ENCODE assay signal across 8 cellular contexts in the genomic region with DNA sequence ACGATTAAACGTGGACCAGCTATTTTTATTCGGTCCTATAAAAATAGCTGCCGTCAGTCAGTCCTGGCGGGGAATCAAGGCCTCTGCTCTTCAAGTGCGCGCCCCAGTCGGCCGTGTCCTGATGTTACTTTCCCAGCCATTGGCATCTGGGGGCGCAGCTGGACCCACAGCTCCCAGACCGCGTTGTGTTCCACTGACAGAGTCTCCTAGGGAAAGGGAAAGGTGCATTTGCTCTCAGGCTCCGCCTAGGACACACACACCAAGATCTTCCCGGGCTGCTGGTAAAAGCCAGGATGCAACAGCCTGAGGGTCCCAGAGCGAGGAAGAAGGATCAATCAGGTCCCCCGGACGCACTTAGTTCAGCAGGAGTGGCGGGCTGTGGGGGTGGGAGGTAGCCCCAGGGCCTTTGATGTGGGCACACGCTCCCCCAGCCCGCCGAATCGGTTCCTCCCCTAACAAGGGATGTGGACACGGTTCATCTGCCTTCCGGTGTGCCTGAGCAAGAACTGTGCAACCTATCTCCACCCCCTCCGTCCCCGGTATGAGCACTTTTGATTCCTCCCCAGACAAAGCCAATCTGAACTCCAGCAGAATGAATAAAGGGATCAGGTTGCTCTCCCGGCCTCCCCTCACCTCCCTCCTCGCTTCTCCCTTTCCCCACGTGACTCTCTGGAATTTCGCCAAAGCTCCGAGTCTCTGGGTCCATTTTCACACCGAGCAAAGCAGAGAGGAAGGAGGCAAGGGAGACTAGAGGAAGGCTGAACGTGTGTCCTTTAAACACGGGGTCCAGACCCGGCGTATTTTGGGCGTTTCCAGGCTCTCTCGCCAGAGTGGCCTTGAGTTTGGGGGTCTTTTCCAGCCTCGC. TPM values are rescaled to one million over a fixed set of nuclear protein-coding genes. Genes with fewer than 3 reads are reported as not detected.
DNase-seq lines count a peak whose midpoint lies in the region; ATAC-seq and TF ChIP-seq lines count a peak whose summit lies in the region.

No MANE protein-coding gene starts in this region.

- no peaks in the 10 kb centered on the region for H3K36me3 Mint-ChIP-seq in chondrocyte (ENCODE audit: low read depth)

- H3K36me3 ChIP-seq in SJCRH30 (no peaks in the 10 kb centered on the region), kidney epithelial cell (ENCODE audit: control insufficient read depth, insufficient read depth, low read length) (no peaks in the 10 kb centered on the region), spleen (no peaks in the 10 kb centered on the region)

- DNase-seq in ELR (ENCODE audit: low read depth) (peak; percentile 63), Kasumi-1 (lab: John Stamatoyannopoulos, UW) (peak; percentile 20 to 29), SJCRH30 (peak; percentile 94 to 99), chondrocyte (ENCODE audit: low spot score) (no peak), kidney epithelial cell (ENCODE audit: low read depth) (peak; percentile 81), spleen (peak; percentile 80)
- DNase-seq in NK-92 treated with Interleukin-12 subunit alpha and Interleukin-12 subunit beta, amount 100 ng/mL, for 24 hours (lab: John Stamatoyannopoulos, UW): no peak

- H3K27me3 ChIP-seq in SJCRH30: no peaks in the 10 kb centered on the region
- H3K27me3 ChIP-seq in kidney epithelial cell (ENCODE audit: control insufficient read depth, insufficient read depth, low read length): no peaks in the 10 kb centered on the region
- peaks cover 0 to 71% (median 26%) of the 10 kb centered on the region in 7 donors for H3K27me3 ChIP-seq in spleen (replicated peaks in 1 of 7)

- no peak for TF ChIP-seq POLR2A in spleen (IDR thresholded peaks at IDR 0.05)

- intact Hi-C loops in spleen (cut with DNase I; ENCODE audit: low total_unique reads): no loop called here

- TF ChIP-seq CTCF in chondrocyte (IDR thresholded peaks at IDR 0.05) (peak; percentile 22), kidney epithelial cell (IDR thresholded peaks at IDR 0.05; ENCODE audit: insufficient read depth, low read length, poor library complexity, severe bottlenecking) (peak; percentile 35), spleen (IDR thresholded peaks at IDR 0.05 in 8 of 11, conservative IDR thresholded peaks at IDR 0.05 in 3 of 11) (no peak)

- H3K9me3 Mint-ChIP-seq in chondrocyte (ENCODE audit: low read depth): no peaks in the 10 kb centered on the region

- H3K4me1 ChIP-seq in SJCRH30 (peaks cover 3% of the 10 kb centered on the region; the same call in 1 of the 2 replicates), spleen (peaks cover 12 to 42% (median 35%) of the 10 kb centered on the region in 6 donors)

- peak overlapping the region; percentile 78 for H3K27ac Mint-ChIP-seq in chondrocyte (ENCODE audit: unreplicated experiment)

- H3K4me3 ChIP-seq in SJCRH30 (peak overlapping the region; percentile 68), kidney epithelial cell (ENCODE audit: low read depth, low read length) (peak overlapping the region; percentile 49), spleen (peak overlapping the region; percentile 50 to 78 (median 60))

- peak overlapping the region; percentile 84 for H3K27ac ChIP-seq in SJCRH30
- H3K27ac ChIP-seq in spleen: peak overlapping the region in 1 of 8 donors; percentile 9

- ATAC-seq in GM21737 (IDR thresholded peaks at IDR 0.05; ENCODE audit: unreplicated experiment): peak; percentile 82

- peaks cover 22% of the 10 kb centered on the region for H3K4me1 Mint-ChIP-seq in chondrocyte (ENCODE audit: low read depth)

- 5 to 7% (median 6%) methylated on average over 39 of the region's 39 CpGs for WGBS in spleen, 5 donors

- H3K4me3 Mint-ChIP-seq in chondrocyte (ENCODE audit: unreplicated experiment): peak overlapping the region; percentile 88

- H3K27me3 Mint-ChIP-seq in chondrocyte (ENCODE audit: low read depth): peaks cover 3% of the 10 kb centered on the region

- H3K9me3 ChIP-seq in SJCRH30 (replicated peaks) (no peaks in the 10 kb centered on the region; the same call in 1 of the 2 replicates), spleen (no peaks in the 10 kb centered on the region)

RNA-seq across cellular contexts. Expression of a gene that starts 0.6 kb away (rescaled TPM):
- 32.8 and 33.2 TPM in 2 replicates for total RNA-seq in SJCRH30 (2014; rRNA removed; shearing (Covaris generic))
- total RNA-seq in chondrocyte (6.8 to 18.9 TPM (median 18.0 TPM) in 3 replicates), kidney epithelial cell (28.4 and 35.8 TPM in 2 replicates), spleen (1 to 10 TPM in 6 of 7 donors, under 1 TPM in 1; 0.88 to 3.0 (median 1.4) TPM)
- polyA plus RNA-seq in spleen: under 1 TPM; 0.10 to 0.15 (median 0.12) TPM

Comparison
In these comparisons a context has a peak if more than half of its experiments do, and no peak if none do; other contexts are left out.
1. DNase-seq: peak in ELR (single experiment), Kasumi-1 (2 of 2), SJCRH30 (2 of 2), kidney epithelial cell (single experiment) and spleen (single experiment); none in chondrocyte (single experiment) and NK-92 treated with Interleukin-12 subunit alpha and Interleukin-12 subunit beta, amount 100 ng/mL, for 24 hours (single experiment).
2. CTCF ChIP-seq: peak in chondrocyte (single experiment) and kidney epithelial cell (single experiment); none in spleen (0 of 11).
3. Peak in every context shown above with its lines, with median percentiles within 50 percentile points of each other: H3K4me3 ChIP-seq.